Comparison of ENCODE assay signal across 8 cellular contexts in the genomic region with DNA sequence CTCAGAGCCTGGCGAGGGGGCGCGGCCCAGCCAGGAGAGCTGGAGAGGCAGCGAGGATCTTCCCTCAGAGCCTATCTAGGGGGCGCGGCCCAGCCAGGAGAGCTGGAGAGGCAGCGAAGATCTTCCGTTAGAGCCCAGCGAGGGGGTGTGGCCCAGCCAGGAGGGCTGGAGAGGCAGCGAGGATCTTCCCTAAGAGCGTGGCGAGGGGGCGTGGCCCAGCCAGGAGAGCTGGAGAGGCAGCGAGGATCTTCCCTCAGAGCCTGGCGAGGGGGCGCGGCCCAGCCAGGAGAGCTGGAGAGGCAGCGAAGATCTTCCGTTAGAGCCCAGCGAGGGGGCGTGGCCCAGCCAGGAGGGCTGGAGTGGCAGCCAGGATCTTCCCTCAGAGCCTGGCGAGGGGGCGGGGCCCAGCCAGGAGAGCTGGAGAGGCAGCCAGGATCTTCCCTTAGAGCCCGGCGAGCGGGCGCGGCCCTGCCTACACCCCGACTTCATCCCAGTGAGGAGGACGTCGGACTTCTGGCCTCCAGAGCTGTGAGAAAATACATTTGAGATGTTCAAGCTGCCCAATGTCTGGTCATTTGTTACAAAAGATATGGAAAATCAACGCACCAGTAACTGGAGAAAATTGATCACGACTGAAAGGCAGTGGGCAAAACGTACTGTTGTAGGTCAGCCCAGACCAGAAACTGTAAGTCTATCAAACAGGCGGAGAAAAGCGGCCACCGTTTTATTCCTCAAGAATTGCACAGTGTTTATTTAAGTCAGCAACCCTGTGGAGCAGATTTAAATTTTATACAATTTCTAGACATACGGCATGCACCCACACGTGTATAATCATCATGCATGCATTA.
A peak's percentile ranks its signal among the peaks of the same experiment; 100 is the strongest.
DNase-seq lines count a peak whose midpoint lies in the region; ATAC-seq and TF ChIP-seq lines count a peak whose summit lies in the region.

No MANE protein-coding gene starts in this region.

- peak overlapping the region; percentile 39 for H3K27ac ChIP-seq in AG04450 (ENCODE audit: low read depth, low read length)
- peak overlapping the region; percentile 41 to 45 for H3K27ac ChIP-seq in liver (ENCODE audit: low read depth in 1 of 2, low read length in 2 of 2)

- H3K4me1 ChIP-seq in liver (ENCODE audit: control insufficient read depth in 4 of 4, insufficient read depth in 4 of 4, low read length in 3 of 4) = peaks cover 2 to 17% (median 10%) of the 10 kb centered on the region in 4 donors

- H3K9ac ChIP-seq in liver (ENCODE audit: low read depth in 1 of 2, low read length in 2 of 2) = no peak overlapping the region

- TF ChIP-seq RAD21 in liver (IDR thresholded peaks at IDR 0.05) = no peak

- H3K9me3 ChIP-seq in AG04450 (ENCODE audit: control insufficient read depth, insufficient read depth, low read length) (no peaks in the 10 kb centered on the region; the same call in 1 of the 2 replicates), liver (ENCODE audit: control insufficient read depth in 4 of 4, low read length in 3 of 4) (no peaks in the 10 kb centered on the region)

- POLR2A ChIA-PET in AG04450 (lab: Yijun Ruan, JAX) = interaction anchor here (1.1 to 1.3 kb wide), 2 partner anchors 63 to 64 kb away, joined by 5 to 6 read pairs; a partner anchor contains a TSS

- CTCF ChIA-PET in AG04450 (lab: Charles Lee) = interaction anchor here (0.5 to 3.9 kb wide), 5 partner anchors 21 to 829 kb away, joined by 3 to 14 read pairs (median 3); no protein-coding TSS in a partner anchor

- H3K4me3 ChIP-seq in AG04450 (ENCODE audit: low read depth, low read length) (peak overlapping the region; percentile 54), liver (ENCODE audit: low read depth in 1 of 3, low read length in 3 of 3) (peak overlapping the region; percentile 56 to 85 (median 69))

- no peaks in the 10 kb centered on the region for H3K36me3 ChIP-seq in liver (ENCODE audit: control insufficient read depth in 4 of 4, insufficient read depth in 3 of 4, low read depth in 1 of 4, low read length in 3 of 4)

- 3% methylated on average over 39 of the region's 39 CpGs for WGBS in liver

- ATAC-seq in GM19438 (IDR thresholded peaks at IDR 0.05; ENCODE audit: low read depth, unreplicated experiment) (peak; percentile 64), HG02973 (IDR thresholded peaks at IDR 0.05; ENCODE audit: unreplicated experiment) (no peak)

- no peaks in the 10 kb centered on the region for H3K27me3 ChIP-seq in AG04450 (ENCODE audit: control insufficient read depth, insufficient read depth, low read length)
- no peaks in the 10 kb centered on the region for H3K27me3 ChIP-seq in liver (ENCODE audit: control insufficient read depth in 4 of 4, insufficient read depth in 4 of 4, low read length in 3 of 4)

- TF ChIP-seq CTCF in AG04450 (IDR thresholded peaks at IDR 0.05; ENCODE audit: low read depth, low read length) (no peak), liver (IDR thresholded peaks at IDR 0.05; ENCODE audit: low read depth, low read length, missing input control) (no peak)

- DNase-seq in AG04450 (ENCODE audit: low read depth, low spot score) (peak; percentile 81), NCI-H1694 (lab: John Stamatoyannopoulos, UW) (peak; percentile 91), ecto neural progenitor cell (ENCODE audit: low spot score) (peak; percentile 100)
- DNase-seq in activated CD4-positive, alpha-beta T cell treated with anti-CD3 and anti-CD28 coated beads for 4 hours = peak; percentile 31 to 44
- DNase-seq in stimulated activated CD4-positive, alpha-beta T cell treated with anti-CD3 and anti-CD28 coated beads, Interleukin-4, amount 100 ng/mL, for 1 hour = peak; percentile 44

TF ChIP-seq in liver, 16 proteins besides CTCF, POLR2A, EP300 and RAD21:
- TF ChIP-seq FOXA1 (IDR thresholded peaks at IDR 0.05) (no peak), HNF4A (conservative IDR thresholded peaks at IDR 0.05) (peak in 1 of 2 donors; percentile 11), YY1 (IDR thresholded peaks at IDR 0.05) (peak; percentile 34)

Comparison
In these comparisons a context has a peak if more than half of its experiments do, and no peak if none do; other contexts are left out.
1. DNase-seq: peak in every context shown above with its lines; median percentile 100 in ecto neural progenitor cell; 91 in NCI-H1694; 81 in AG04450; 44 in stimulated activated CD4-positive, alpha-beta T cell treated with anti-CD3 and anti-CD28 coated beads, Interleukin-4, amount 100 ng/mL, for 1 hour; 38 in activated CD4-positive, alpha-beta T cell treated with anti-CD3 and anti-CD28 coated beads for 4 hours.